In the genomic region with DNA sequence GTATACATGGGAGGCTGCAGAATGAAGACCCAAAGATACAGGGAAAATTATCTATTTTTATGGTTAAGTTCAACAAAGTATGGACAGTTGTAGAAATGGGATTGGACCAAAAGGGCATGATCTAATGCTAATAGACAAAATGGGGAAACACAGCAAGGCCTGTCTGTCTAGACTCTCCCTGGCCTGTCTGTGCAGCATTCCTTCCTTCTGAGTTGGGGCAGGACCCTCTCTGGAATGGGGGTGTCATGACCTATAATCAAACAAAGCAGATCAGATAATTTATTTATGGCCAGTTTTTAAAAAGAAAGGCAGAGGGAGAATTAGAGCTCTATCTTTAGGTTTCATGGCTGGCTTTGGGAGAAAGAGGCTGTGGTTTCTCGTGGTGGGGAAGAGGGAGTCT, we compare ENCODE assay signal across 31 cellular contexts.
"Had no signal": no experiment of that assay in that cellular context is flagged by ENCODE, and none has a peak within 500 bp of the region (broad histone marks: within the 10 kb centered on the region; RNA-seq: fewer than 3 reads in every experiment).

No MANE protein-coding gene starts in this region.

- H3K9me3 ChIP-seq: ascending aorta, upper lobe of left lung, vagina had no signal

- H3K4me1 Mint-ChIP-seq: activated CD4-positive, alpha-beta memory T cell treated with anti-CD3 and anti-CD28 coated beads, Interleukin-2, amount 10 ng/mL, durations not matched to agents 7 days and 5 days; activated CD4-positive, alpha-beta T cell treated with anti-CD3 and anti-CD28 coated beads, Interleukin-2, amount 10 ng/mL, durations not matched to agents 24 days and 14 days; activated naive CD4-positive, alpha-beta T cell treated with anti-CD3 and anti-CD28 coated beads, Interleukin-2, amount 10 ng/mL, durations not matched to agents 7 days and 5 days; activated naive CD8-positive, alpha-beta T cell treated with anti-CD3 and anti-CD28 coated beads, Interleukin-2, amount 10 ng/mL, durations not matched to agents 7 days and 5 days; immature natural killer cell; natural killer cell; stimulated activated memory B cell treated with anti-CD40 and anti-IgM and Interleukin-4, amounts not matched to agents 10 μg/mL and 1 μg/mL and 100 μg/mL, for 72 hours; stimulated activated naive CD8-positive, alpha-beta T cell treated with anti-CD3 and anti-CD28 coated beads, Interleukin-15, amount 100 ng/mL, for 72 hours had no signal

- H3K36me3 Mint-ChIP-seq: activated naive CD4-positive, alpha-beta T cell treated with anti-CD3 and anti-CD28 coated beads, Interleukin-2, amount 10 ng/mL, durations not matched to agents 7 days and 5 days; activated naive CD8-positive, alpha-beta T cell treated with anti-CD3 and anti-CD28 coated beads, Interleukin-2, amount 10 ng/mL, durations not matched to agents 7 days and 5 days; natural killer cell had no signal

- H3K4me3 Mint-ChIP-seq: activated CD4-positive, alpha-beta memory T cell treated with anti-CD3 and anti-CD28 coated beads, Interleukin-2, amount 10 ng/mL, durations not matched to agents 7 days and 5 days; activated CD4-positive, alpha-beta T cell treated with anti-CD3 and anti-CD28 coated beads, Interleukin-2, amount 10 ng/mL, durations not matched to agents 24 days and 14 days; activated naive CD4-positive, alpha-beta T cell treated with anti-CD3 and anti-CD28 coated beads, Interleukin-2, amount 10 ng/mL, durations not matched to agents 7 days and 5 days; activated naive CD8-positive, alpha-beta T cell treated with anti-CD3 and anti-CD28 coated beads, Interleukin-2, amount 10 ng/mL, durations not matched to agents 7 days and 5 days; activated T-cell treated with anti-CD3 and anti-CD28 coated beads, Interleukin-2, amount 50 U/mL, for 24 hours; dendritic cell treated with granulocyte-macrophage colony-stimulating factor and Interleukin-4, amounts not matched to agents 40 ng/mL and 50 ng/mL, for 4 days; endodermal cell; immature natural killer cell; natural killer cell; stimulated activated memory B cell treated with anti-CD40 and anti-IgM and Interleukin-4, amounts not matched to agents 10 μg/mL and 1 μg/mL and 100 μg/mL, for 72 hours; stimulated activated naive CD8-positive, alpha-beta T cell treated with anti-CD3 and anti-CD28 coated beads, Interleukin-15, amount 100 ng/mL, for 72 hours; T-helper 17 cell had no signal

- H3K27me3 ChIP-seq: ascending aorta, heart left ventricle, upper lobe of left lung, vagina had no signal

- ATAC-seq: esophagus mucosa; heart left ventricle; natural killer cell; sciatic nerve; stimulated activated memory B cell treated with anti-CD40 and anti-IgM and Interleukin-4, amounts not matched to agents 10 μg/mL and 1 μg/mL and 100 μg/mL, for 72 hours; stimulated activated naive CD8-positive, alpha-beta T cell treated with anti-CD3 and anti-CD28 coated beads, Interleukin-15, amount 100 ng/mL, for 72 hours; T-helper 17 cell had no signal

- H3K4me3 ChIP-seq: ascending aorta, heart left ventricle, smooth muscle cell, upper lobe of left lung, vagina had no signal

- H3K27ac Mint-ChIP-seq: activated CD4-positive, alpha-beta memory T cell treated with anti-CD3 and anti-CD28 coated beads, Interleukin-2, amount 10 ng/mL, durations not matched to agents 7 days and 5 days; activated CD4-positive, alpha-beta T cell treated with anti-CD3 and anti-CD28 coated beads, Interleukin-2, amount 10 ng/mL, durations not matched to agents 24 days and 14 days; activated naive CD4-positive, alpha-beta T cell treated with anti-CD3 and anti-CD28 coated beads, Interleukin-2, amount 10 ng/mL, durations not matched to agents 7 days and 5 days; activated naive CD8-positive, alpha-beta T cell treated with anti-CD3 and anti-CD28 coated beads, Interleukin-2, amount 10 ng/mL, durations not matched to agents 7 days and 5 days; activated T-cell treated with anti-CD3 and anti-CD28 coated beads, Interleukin-2, amount 50 U/mL, for 24 hours; dendritic cell treated with granulocyte-macrophage colony-stimulating factor and Interleukin-4, amounts not matched to agents 40 ng/mL and 50 ng/mL, for 4 days; endodermal cell; immature natural killer cell; natural killer cell; stimulated activated memory B cell treated with anti-CD40 and anti-IgM and Interleukin-4, amounts not matched to agents 10 μg/mL and 1 μg/mL and 100 μg/mL, for 72 hours; stimulated activated naive CD8-positive, alpha-beta T cell treated with anti-CD3 and anti-CD28 coated beads, Interleukin-15, amount 100 ng/mL, for 72 hours; T-helper 17 cell had no signal

- H3K36me3 ChIP-seq: vagina had no signal

- H3K9me3 Mint-ChIP-seq: activated CD4-positive, alpha-beta memory T cell treated with anti-CD3 and anti-CD28 coated beads, Interleukin-2, amount 10 ng/mL, durations not matched to agents 7 days and 5 days; activated naive CD4-positive, alpha-beta T cell treated with anti-CD3 and anti-CD28 coated beads, Interleukin-2, amount 10 ng/mL, durations not matched to agents 7 days and 5 days; activated T-cell treated with anti-CD3 and anti-CD28 coated beads, Interleukin-2, amount 50 U/mL, for 24 hours had no signal

- H3K4me2 ChIP-seq: smooth muscle cell had no signal

- DNase-seq: activated CD4-positive, alpha-beta memory T cell treated with anti-CD3 and anti-CD28 coated beads, Interleukin-2, amount 10 ng/mL, durations not matched to agents 7 days and 5 days; activated CD4-positive, alpha-beta T cell treated with anti-CD3 and anti-CD28 coated beads, Interleukin-2, amount 10 ng/mL, durations not matched to agents 24 days and 14 days; activated CD4-positive, CD25-positive, alpha-beta regulatory T cell treated with anti-CD3 and anti-CD28 coated beads, Interleukin-2, amount 50 U/mL, for 72 hours; activated CD8-positive, alpha-beta memory T cell treated with anti-CD3 and anti-CD28 coated beads, Interleukin-2, amount 50 U/mL, for 48 hours; activated gamma-delta T cell; activated naive CD4-positive, alpha-beta T cell treated with anti-CD3 and anti-CD28 coated beads, Interleukin-2, amount 10 ng/mL, durations not matched to agents 7 days and 5 days; activated naive CD8-positive, alpha-beta T cell treated with anti-CD3 and anti-CD28 coated beads, Interleukin-2, amount 10 ng/mL, durations not matched to agents 7 days and 5 days; activated T-cell treated with anti-CD3 and anti-CD28 coated beads, Interleukin-2, amount 50 U/mL, for 24 hours; central memory CD4-positive, alpha-beta T cell; endodermal cell; foreskin fibroblast; heart left ventricle; hypothalamus; immature natural killer cell; natural killer cell; retina; stimulated activated CD4-positive, alpha-beta T cell treated with anti-CD3 and anti-CD28 coated beads, Interleukin-1b, Interleukin-23, amount 100 ng/mL, for 48 hours; stimulated activated CD4-positive, alpha-beta T cell treated with anti-CD3 and anti-CD28 coated beads, Interleukin-4, amount 100 ng/mL, for 4 hours; stimulated activated CD8-positive, alpha-beta memory T cell treated with anti-CD3 and anti-CD28 coated beads, Interleukin-4, amount 100 ng/mL, for 48 hours; stimulated activated naive CD8-positive, alpha-beta T cell treated with anti-CD3 and anti-CD28 coated beads, Interleukin-15, amount 100 ng/mL, for 72 hours; substantia nigra; T-helper 17 cell; T1000; upper lobe of left lung had no signal

- H3K27me3 Mint-ChIP-seq: activated CD4-positive, alpha-beta T cell treated with anti-CD3 and anti-CD28 coated beads, Interleukin-2, amount 10 ng/mL, durations not matched to agents 24 days and 14 days; activated naive CD8-positive, alpha-beta T cell treated with anti-CD3 and anti-CD28 coated beads, Interleukin-2, amount 10 ng/mL, durations not matched to agents 7 days and 5 days; activated T-cell treated with anti-CD3 and anti-CD28 coated beads, Interleukin-2, amount 50 U/mL, for 24 hours; dendritic cell treated with granulocyte-macrophage colony-stimulating factor and Interleukin-4, amounts not matched to agents 40 ng/mL and 50 ng/mL, for 4 days had no signal

- H3K4me1 ChIP-seq: ascending aorta, upper lobe of left lung, vagina had no signal

- H3K27ac ChIP-seq: ascending aorta, heart left ventricle, upper lobe of left lung, vagina had no signal
